In genomic region chr12:14135996-14136395, GRCh38 we compare ENCODE assay signal across 36 cellular contexts.
"Had no signal": no experiment of that assay in that cellular context is flagged by ENCODE, and none has a peak within 500 bp of the region (broad histone marks: within the 10 kb centered on the region; RNA-seq: fewer than 3 reads in every experiment).

No MANE protein-coding gene starts in this region.

- H3K27me3 Mint-ChIP-seq: activated B cell treated with CpG ODN at 0.5 μM for 24 hours had no signal

- H3K9me3 Mint-ChIP-seq: activated CD8-positive, alpha-beta T cell treated with anti-CD3 and anti-CD28 coated beads for 36 hours; activated naive CD4-positive, alpha-beta T cell treated with anti-CD3 and anti-CD28 coated beads for 36 hours; activated naive CD4-positive, alpha-beta T cell treated with anti-CD3 and anti-CD28 coated beads, Interleukin-2, amount 50 U/mL, for 24 hours; activated naive CD8-positive, alpha-beta T cell treated with anti-CD3 and anti-CD28 coated beads for 36 hours; activated naive CD8-positive, alpha-beta T cell treated with anti-CD3 and anti-CD28 coated beads, Interleukin-2, amount 50 U/mL, for 24 hours; activated T-helper 1 cell treated with anti-CD3 and anti-CD28 coated beads, Interleukin-12 subunit alpha, Interleukin-12 subunit beta, Interleukin-2, Interleukin-4 antibody, amounts not matched to agents 30 ng/mL and 10 ng/mL and 1 ng/mL, durations not matched to agents 14 hours and 24 hours and 36 hours; activated T-helper 2 cell treated with anti-CD3 and anti-CD28 coated beads, Interferon-gamma antibody, Interleukin-2, Interleukin-4, amounts not matched to agents 10 μg/mL and 5 μg/mL and 100 μg/mL, durations not matched to agents 14 hours and 24 hours and 36 hours; T-helper 2 cell treated with Interferon-gamma antibody and Interleukin-4, amounts not matched to agents 5 μg/mL and 100 μg/mL, for 36 hours had no signal

- H3K36me3 Mint-ChIP-seq: activated CD8-positive, alpha-beta memory T cell treated with anti-CD3 and anti-CD28 coated beads, Interleukin-2, amount 10 ng/mL, durations not matched to agents 7 days and 5 days; activated naive CD4-positive, alpha-beta T cell treated with anti-CD3 and anti-CD28 coated beads, Interleukin-2, amount 50 U/mL, for 24 hours; activated naive CD8-positive, alpha-beta T cell treated with anti-CD3 and anti-CD28 coated beads for 36 hours; brain had no signal

- H3K36me3 ChIP-seq: adrenal gland, breast epithelium, cardiac muscle cell, colonic mucosa, WERI-Rb-1 had no signal

- H3K27ac Mint-ChIP-seq: activated B cell treated with CpG ODN at 0.5 μM for 24 hours; activated CD8-positive, alpha-beta memory T cell treated with anti-CD3 and anti-CD28 coated beads, Interleukin-2, amount 10 ng/mL, durations not matched to agents 7 days and 5 days; activated CD8-positive, alpha-beta T cell treated with anti-CD3 and anti-CD28 coated beads for 36 hours; activated naive CD4-positive, alpha-beta T cell treated with anti-CD3 and anti-CD28 coated beads for 36 hours; activated naive CD4-positive, alpha-beta T cell treated with anti-CD3 and anti-CD28 coated beads, Interleukin-2, amount 50 U/mL, for 24 hours; activated naive CD8-positive, alpha-beta T cell treated with anti-CD3 and anti-CD28 coated beads for 36 hours; activated naive CD8-positive, alpha-beta T cell treated with anti-CD3 and anti-CD28 coated beads, Interleukin-2, amount 50 U/mL, for 24 hours; activated T-helper 1 cell treated with anti-CD3 and anti-CD28 coated beads, Interleukin-12 subunit alpha, Interleukin-12 subunit beta, Interleukin-2, Interleukin-4 antibody, amounts not matched to agents 30 ng/mL and 10 ng/mL and 1 ng/mL, durations not matched to agents 14 hours and 24 hours and 36 hours; activated T-helper 2 cell treated with anti-CD3 and anti-CD28 coated beads, Interferon-gamma antibody, Interleukin-2, Interleukin-4, amounts not matched to agents 10 μg/mL and 5 μg/mL and 100 μg/mL, durations not matched to agents 14 hours and 24 hours and 36 hours; brain; T-helper 17 cell; T-helper 2 cell treated with Interferon-gamma antibody and Interleukin-4, amounts not matched to agents 5 μg/mL and 100 μg/mL, for 36 hours had no signal

- H3K4me1 Mint-ChIP-seq: activated B cell treated with CpG ODN at 0.5 μM for 24 hours; activated CD8-positive, alpha-beta memory T cell treated with anti-CD3 and anti-CD28 coated beads, Interleukin-2, amount 10 ng/mL, durations not matched to agents 7 days and 5 days; activated naive CD4-positive, alpha-beta T cell treated with anti-CD3 and anti-CD28 coated beads, Interleukin-2, amount 50 U/mL, for 24 hours; activated naive CD8-positive, alpha-beta T cell treated with anti-CD3 and anti-CD28 coated beads for 36 hours; activated naive CD8-positive, alpha-beta T cell treated with anti-CD3 and anti-CD28 coated beads, Interleukin-2, amount 50 U/mL, for 24 hours; brain; T-helper 17 cell had no signal

- H3K27me3 ChIP-seq: adrenal gland, breast epithelium, cardiac muscle cell, colonic mucosa had no signal

- H3K4me3 ChIP-seq: adrenal gland, breast epithelium, cardiac muscle cell, colonic mucosa had no signal

- H3K27ac ChIP-seq: adrenal gland, breast epithelium, cardiac muscle cell, colonic mucosa, epithelial cell of prostate, WERI-Rb-1 had no signal

- DNase-seq: activated B cell treated with CpG ODN at 0.5 μM for 24 hours; activated CD4-positive, alpha-beta T cell treated with anti-CD3 and anti-CD28 coated beads for 48 hours; activated CD4-positive, alpha-beta T cell treated with anti-CD3 and anti-CD28 coated beads, Interleukin-2, amount 50 U/mL, for 1 hour; activated CD4-positive, alpha-beta T cell treated with anti-CD3 and anti-CD28 coated beads, Interleukin-2, amount 50 U/mL, for 48 hours; activated CD8-positive, alpha-beta memory T cell treated with anti-CD3 and anti-CD28 coated beads, Interleukin-2, amount 10 ng/mL, durations not matched to agents 7 days and 5 days; activated CD8-positive, alpha-beta memory T cell treated with anti-CD3 and anti-CD28 coated beads, Interleukin-2, amount 50 U/mL, for 4 hours; activated CD8-positive, alpha-beta T cell treated with anti-CD3 and anti-CD28 coated beads for 36 hours; activated effector memory CD4-positive, alpha-beta T cell treated with anti-CD3 and anti-CD28 coated beads, Interleukin-2, amount 50 U/mL, for 16 hours; activated naive CD4-positive, alpha-beta T cell treated with anti-CD3 and anti-CD28 coated beads for 36 hours; activated naive CD8-positive, alpha-beta T cell treated with anti-CD3 and anti-CD28 coated beads for 36 hours; activated naive CD8-positive, alpha-beta T cell treated with anti-CD3 and anti-CD28 coated beads, Interleukin-2, amount 50 U/mL, for 24 hours; activated T-cell treated with anti-CD3 and anti-CD28 coated beads, Interleukin-2, amount 50 U/mL, for 1 hour; activated T-cell treated with anti-CD3 and anti-CD28 coated beads, Interleukin-2, amount 50 U/mL, for 48 hours; adrenal gland; amygdala; aorta; central memory CD4-positive, alpha-beta T cell; cerebellar nuclear complex; colonic mucosa; effector CD8-positive, alpha-beta T cell; foreskin fibroblast; glutamatergic neuron; T-helper 1 cell; T-helper 17 cell; T1000; WERI-Rb-1 had no signal

- H3K4me1 ChIP-seq: breast epithelium, colonic mucosa had no signal

- H3K4me3 Mint-ChIP-seq: activated B cell treated with CpG ODN at 0.5 μM for 24 hours; activated CD8-positive, alpha-beta memory T cell treated with anti-CD3 and anti-CD28 coated beads, Interleukin-2, amount 10 ng/mL, durations not matched to agents 7 days and 5 days; activated CD8-positive, alpha-beta T cell treated with anti-CD3 and anti-CD28 coated beads for 36 hours; activated naive CD4-positive, alpha-beta T cell treated with anti-CD3 and anti-CD28 coated beads for 36 hours; activated naive CD4-positive, alpha-beta T cell treated with anti-CD3 and anti-CD28 coated beads, Interleukin-2, amount 50 U/mL, for 24 hours; activated naive CD8-positive, alpha-beta T cell treated with anti-CD3 and anti-CD28 coated beads for 36 hours; activated naive CD8-positive, alpha-beta T cell treated with anti-CD3 and anti-CD28 coated beads, Interleukin-2, amount 50 U/mL, for 24 hours; activated T-helper 1 cell treated with anti-CD3 and anti-CD28 coated beads, Interleukin-12 subunit alpha, Interleukin-12 subunit beta, Interleukin-2, Interleukin-4 antibody, amounts not matched to agents 30 ng/mL and 10 ng/mL and 1 ng/mL, durations not matched to agents 14 hours and 24 hours and 36 hours; brain; T-helper 17 cell; T-helper 2 cell treated with Interferon-gamma antibody and Interleukin-4, amounts not matched to agents 5 μg/mL and 100 μg/mL, for 36 hours had no signal

- ATAC-seq: activated CD4-positive, CD25-positive, alpha-beta regulatory T cell treated with anti-CD3 and anti-CD28 coated beads, Interleukin-2, amount 50 U/mL, for 24 hours; activated CD8-positive, alpha-beta memory T cell treated with anti-CD3 and anti-CD28 coated beads, Interleukin-2, amount 10 ng/mL, durations not matched to agents 7 days and 5 days; activated CD8-positive, alpha-beta T cell treated with anti-CD3 and anti-CD28 coated beads for 36 hours; activated naive CD8-positive, alpha-beta T cell treated with anti-CD3 and anti-CD28 coated beads, Interleukin-2, amount 50 U/mL, for 24 hours; esophagus mucosa; T-helper 17 cell had no signal
